In the genomic region with DNA sequence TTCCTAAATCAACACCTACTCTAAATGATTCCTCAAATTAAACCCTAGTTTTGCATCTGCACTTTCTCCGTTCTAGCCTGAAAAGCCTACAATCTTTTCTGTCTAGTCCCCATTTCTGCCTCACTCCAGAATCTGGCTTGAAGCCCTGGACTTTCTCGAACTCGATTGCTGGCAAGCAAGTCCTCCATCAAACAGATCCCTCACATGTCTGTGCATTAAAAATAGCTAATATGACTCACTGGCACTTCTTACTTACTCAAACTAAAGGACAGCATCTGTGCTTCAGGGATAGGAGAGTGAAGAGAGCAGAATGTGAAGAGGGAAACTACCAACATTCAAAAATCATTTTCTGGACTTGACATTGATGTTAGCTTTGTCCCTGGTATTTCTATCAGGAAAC, we compare ENCODE assay signal across 10 cellular contexts. TPM values are rescaled to one million over a fixed set of nuclear protein-coding genes. Genes with fewer than 3 reads are reported as not detected.
DNase-seq lines count a peak whose midpoint lies in the region; ATAC-seq and TF ChIP-seq lines count a peak whose summit lies in the region.
"Had no signal": no experiment of that assay in that cellular context is flagged by ENCODE, and none has a peak within 500 bp of the region (broad histone marks: within the 10 kb centered on the region; RNA-seq: fewer than 3 reads in every experiment).

No MANE protein-coding gene starts in this region.

- no peak overlapping the region for H3K27ac Mint-ChIP-seq in naive thymus-derived CD8-positive, alpha-beta T cell

- H3K27me3 Mint-ChIP-seq in naive thymus-derived CD8-positive, alpha-beta T cell: peaks cover 2 to 9% (median 4%) of the 10 kb centered on the region in 5 donors

- H3K27me3 ChIP-seq in BJ (ENCODE audit: control insufficient read depth, insufficient read depth, low read length) (no peaks in the 10 kb centered on the region), RWPE2 (ENCODE audit: insufficient read depth, poor library complexity, severe bottlenecking) (no peaks in the 10 kb centered on the region), osteoblast (ENCODE audit: insufficient read depth, low read length) (no peaks in the 10 kb centered on the region)

- H3K9me3 Mint-ChIP-seq in naive thymus-derived CD8-positive, alpha-beta T cell: no peaks in the 10 kb centered on the region

- H2AFZ ChIP-seq in osteoblast (ENCODE audit: low read length): no peak overlapping the region

- no peak overlapping the region for H3K27ac ChIP-seq in RWPE2 (ENCODE audit: poor library complexity, severe bottlenecking)
- H3K27ac ChIP-seq in osteoblast (ENCODE audit: low read depth, low read length): peak overlapping the region; percentile 40

- H3K9me3 ChIP-seq in RWPE2 (ENCODE audit: severe bottlenecking) (no peaks in the 10 kb centered on the region), osteoblast (ENCODE audit: low read depth, low read length) (no peaks in the 10 kb centered on the region)

- H3K4me1 ChIP-seq in RWPE2 (ENCODE audit: insufficient read depth, poor library complexity, severe bottlenecking) (peaks cover 8% of the 10 kb centered on the region), osteoblast (ENCODE audit: insufficient read depth, low read length) (peaks cover 23% of the 10 kb centered on the region)

- H3K79me2 ChIP-seq in osteoblast (ENCODE audit: insufficient read depth, low read length): no peaks in the 10 kb centered on the region

- peak overlapping the region; percentile 35 for H3K4me2 ChIP-seq in osteoblast (ENCODE audit: insufficient read depth, low read length)

- H3K4me1 Mint-ChIP-seq in naive thymus-derived CD8-positive, alpha-beta T cell: no peaks in the 10 kb centered on the region

- DNase-seq in BJ (ENCODE audit: low read depth) (peak; percentile 41), RWPE2 (ENCODE audit: low spot score) (no peak), fibroblast of the aortic adventitia (ENCODE audit: low read depth) (peak; percentile 91), osteoblast (ENCODE audit: insufficient read length, low spot score, missing footprints) (peak; percentile 79), COLO668 (lab: John Stamatoyannopoulos, UW; ENCODE audit: unreplicated experiment) (no peak)
- DNase-seq in activated CD4-positive, alpha-beta T cell treated with anti-CD3 and anti-CD28 coated beads for 48 hours: no peak
- no peak for DNase-seq in naive thymus-derived CD8-positive, alpha-beta T cell
- DNase-seq: activated naive CD4-positive, alpha-beta T cell treated with Interleukin-2 at 50 U/mL for 16 hours; NCI-H2029 had no signal

- no peaks in the 10 kb centered on the region for H4K20me1 ChIP-seq in osteoblast (ENCODE audit: insufficient read depth, low read length)

- no peaks in the 10 kb centered on the region for H3K36me3 Mint-ChIP-seq in naive thymus-derived CD8-positive, alpha-beta T cell

- no peaks in the 10 kb centered on the region for H3K36me3 ChIP-seq in BJ (ENCODE audit: control insufficient read depth, insufficient read depth, low read length)
- no peaks in the 10 kb centered on the region for H3K36me3 ChIP-seq in RWPE2 (ENCODE audit: low read depth)
- no peaks in the 10 kb centered on the region for H3K36me3 ChIP-seq in osteoblast (ENCODE audit: insufficient read depth, low read length)

- ATAC-seq in RWPE2 (ENCODE audit: low read depth) (peak; percentile 84), HG02642 (IDR thresholded peaks at IDR 0.05; ENCODE audit: poor library complexity, unreplicated experiment) (no peak)
- no peak for ATAC-seq in naive thymus-derived CD8-positive, alpha-beta T cell

- no peak overlapping the region for H3K4me3 ChIP-seq in BJ (ENCODE audit: low read depth, low read length)
- H3K4me3 ChIP-seq in RWPE2 (ENCODE audit: severe bottlenecking): no peak overlapping the region
- no peak overlapping the region for H3K4me3 ChIP-seq in fibroblast of the aortic adventitia (ENCODE audit: low read depth, low read length)
- no peak overlapping the region for H3K4me3 ChIP-seq in osteoblast (ENCODE audit: insufficient read depth, low read length)

- H3K4me3 Mint-ChIP-seq in naive thymus-derived CD8-positive, alpha-beta T cell: no peak overlapping the region

- TF ChIP-seq CTCF in BJ (IDR thresholded peaks at IDR 0.05; ENCODE audit: insufficient read depth, low read depth, low read length): no peak
- TF ChIP-seq CTCF in RWPE2 (IDR thresholded peaks at IDR 0.05; ENCODE audit: poor library complexity, severe bottlenecking): no peak
- TF ChIP-seq CTCF in fibroblast of the aortic adventitia (IDR thresholded peaks at IDR 0.05; ENCODE audit: insufficient read depth, low read length): no peak
- TF ChIP-seq CTCF in osteoblast (IDR thresholded peaks at IDR 0.05; ENCODE audit: extremely low read depth, low read depth, low read length): no peak

- POLR2A ChIA-PET in BJ (lab: Charles Lee): no interaction called here
- POLR2A ChIA-PET in naive thymus-derived CD8-positive, alpha-beta T cell (lab: Charles Lee): no interaction called here

- CTCF ChIA-PET in BJ (lab: Yijun Ruan, JAX): interaction anchor here (1.6 kb wide), 1 partner anchor 21 kb away, joined by 3 read pairs; no protein-coding TSS in a partner anchor

RNA-seq across cellular contexts. Expression of gene CXADR, which starts 51.8 kb away (rescaled TPM):
- polyA plus RNA-seq in BJ (2011; rRNA removed): 0.01 and 0.02 TPM in 2 replicates
- polyA minus RNA-seq in BJ (2011; rRNA and poly(A)+ RNA removed): not detected in 2 replicates
- total RNA-seq in fibroblast of the aortic adventitia (ENCODE audit: low replicate concordance): 1.6 and 2.0 TPM in 2 replicates
- under 0.01 and 0.36 TPM in 2 replicates for total RNA-seq in osteoblast
- under 1 TPM; 0.99 TPM for total RNA-seq in naive thymus-derived CD8-positive, alpha-beta T cell
- polyA plus RNA-seq in naive thymus-derived CD8-positive, alpha-beta T cell: under 1 TPM; 0.20 to 0.99 (median 0.66) TPM

Comparison
In these comparisons a context has a peak if more than half of its experiments do, and no peak if none do; other contexts are left out.
1. DNase-seq: peak in BJ (single experiment), fibroblast of the aortic adventitia (single experiment) and osteoblast (single experiment); none in RWPE2 (single experiment), COLO668 (single experiment), activated CD4-positive, alpha-beta T cell treated with anti-CD3 and anti-CD28 coated beads for 48 hours (single experiment) and naive thymus-derived CD8-positive, alpha-beta T cell (0 of 10).